17 cellular contexts compared by ENCODE assay signal in genomic region chr1:87109012-87109411, GRCh38.
DNase-seq lines count a peak whose midpoint lies in the region; ATAC-seq and TF ChIP-seq lines count a peak whose summit lies in the region.
"Had no signal": no experiment of that assay in that cellular context is flagged by ENCODE, and none has a peak within 500 bp of the region (broad histone marks: within the 10 kb centered on the region; RNA-seq: fewer than 3 reads in every experiment).

No MANE protein-coding gene starts in this region.

- CTCF ChIA-PET in IMR-90 (lab: Yijun Ruan, JAX) = interaction anchor here (1.3 kb wide), 2 partner anchors 11 to 15 kb away, joined by 3 to 5 read pairs; no protein-coding TSS in a partner anchor

- H3K56ac ChIP-seq in IMR-90 (ENCODE audit: extremely low read depth, insufficient read depth, low read length) = no peak overlapping the region

- no peak overlapping the region for H3K27ac ChIP-seq in IMR-90 (ENCODE audit: insufficient read depth, low read length)
- H3K27ac ChIP-seq in effector memory CD4-positive, alpha-beta T cell (ENCODE audit: insufficient read depth, low read length, poor library complexity, severe bottlenecking) = no peak overlapping the region
- H3K27ac ChIP-seq: PC-9 had no signal

- no peak overlapping the region for H2AK5ac ChIP-seq in IMR-90 (ENCODE audit: low read depth, low read length)

- no peaks in the 10 kb centered on the region; the same call in 1 of the 2 replicates for H3K9me1 ChIP-seq in IMR-90 (ENCODE audit: insufficient read depth, low read length)

- H3K4me2 ChIP-seq in IMR-90 (ENCODE audit: low read depth, low read length) = no peak overlapping the region
- H3K4me2 ChIP-seq: PC-9 had no signal

- no peak overlapping the region for H2AK9ac ChIP-seq in IMR-90 (replicated peaks; ENCODE audit: low read depth, low read length, poor library complexity)

- no peak for TF ChIP-seq RAD21 in IMR-90 (IDR thresholded peaks at IDR 0.05; ENCODE audit: low read length)

- H2BK20ac ChIP-seq in IMR-90 (ENCODE audit: low read depth, low read length) = no peak overlapping the region

- H3K36me3 ChIP-seq in IMR-90 (ENCODE audit: control insufficient read depth, insufficient read depth, low read length) = no peaks in the 10 kb centered on the region
- no peaks in the 10 kb centered on the region for H3K36me3 ChIP-seq in effector memory CD4-positive, alpha-beta T cell (ENCODE audit: control insufficient read depth, insufficient read depth, low read length)

- H3K14ac ChIP-seq in IMR-90 (replicated peaks; ENCODE audit: low read depth, low read length) = no peak overlapping the region

- H3K4me3 ChIP-seq in IMR-90 (ENCODE audit: insufficient read depth, low read depth, low read length) = no peak overlapping the region
- H3K4me3 ChIP-seq in effector memory CD4-positive, alpha-beta T cell (ENCODE audit: insufficient read depth, low read depth, low read length, poor library complexity, severe bottlenecking) = no peak overlapping the region
- H3K4me3 ChIP-seq: K562, PC-9 had no signal

- TF ChIP-seq POLR2A in IMR-90 (IDR thresholded peaks at IDR 0.05; ENCODE audit: low read depth, low read length) = no peak

- no peak for TF ChIP-seq CTCF in IMR-90 (conservative IDR thresholded peaks at IDR 0.05; ENCODE audit: low read depth, low read length)

- no peak overlapping the region for H2BK5ac ChIP-seq in IMR-90 (ENCODE audit: low read depth, low read length, poor library complexity, severe bottlenecking)

- H3K4ac ChIP-seq in IMR-90 (ENCODE audit: low read depth, low read length) = no peak overlapping the region

- no peaks in the 10 kb centered on the region for H3K79me1 ChIP-seq in IMR-90 (ENCODE audit: low read depth in 1 of 2, low read length in 2 of 2)

- no peaks in the 10 kb centered on the region for H4K20me1 ChIP-seq in IMR-90 (ENCODE audit: insufficient read depth, low read length)

- BruUV-seq in IMR-90 (replicated peaks; lab: Mats Ljungman, UMichigan) = no TSS peak

- in situ Hi-C loops in IMR-90 (cut with MboI; ENCODE audit: low sequenced_read_pairs) = no loop called here

- no peak overlapping the region for H4K8ac ChIP-seq in IMR-90 (ENCODE audit: low read depth in 2 of 2, low read length in 2 of 2)

- intact Hi-C loops in IMR-90 (cut with micrococcal nuclease) = no loop called here

- peaks cover 1% of the 10 kb centered on the region; the same call in 1 of the 2 replicates for H3K4me1 ChIP-seq in IMR-90 (ENCODE audit: control insufficient read depth, insufficient read depth, low read length)
- H3K4me1 ChIP-seq in effector memory CD4-positive, alpha-beta T cell (ENCODE audit: control insufficient read depth, insufficient read depth, low read length, poor library complexity, severe bottlenecking) = no peaks in the 10 kb centered on the region

- dilution Hi-C loops in IMR-90 (cut with HindIII; ENCODE audit: low sequenced_read_pairs, unreplicated experiment) = no loop called here

- no peaks in the 10 kb centered on the region for H3K9me3 ChIP-seq in IMR-90 (ENCODE audit: control insufficient read depth, insufficient read depth, low read length)
- H3K9me3 ChIP-seq in effector memory CD4-positive, alpha-beta T cell (ENCODE audit: control insufficient read depth, low read length) = no peaks in the 10 kb centered on the region

- no peak overlapping the region for H2AFZ ChIP-seq in IMR-90 (replicated peaks; ENCODE audit: low read length, poor library complexity)
- H2AFZ ChIP-seq: PC-9 had no signal

- POLR2A ChIA-PET in IMR-90 (lab: Charles Lee; ENCODE audit: unreplicated experiment) = no interaction called here

- H3K9ac ChIP-seq in IMR-90 (ENCODE audit: low read depth, low read length) = no peak overlapping the region

- no peaks in the 10 kb centered on the region for H3K27me3 ChIP-seq in IMR-90 (ENCODE audit: control insufficient read depth, insufficient read depth, low read length)
- H3K27me3 ChIP-seq in effector memory CD4-positive, alpha-beta T cell (replicated peaks; ENCODE audit: control insufficient read depth, insufficient read depth, low read length, poor library complexity, severe bottlenecking) = no peaks in the 10 kb centered on the region

- H4K5ac ChIP-seq in IMR-90 (ENCODE audit: low read depth, low read length) = no peak overlapping the region

- H3K18ac ChIP-seq in IMR-90 (ENCODE audit: low read depth, low read length) = no peak overlapping the region

- H3K23ac ChIP-seq in IMR-90 (ENCODE audit: low read depth, low read length) = no peak overlapping the region

- no peak overlapping the region for H2BK15ac ChIP-seq in IMR-90 (ENCODE audit: low read depth, low read length)

- ATAC-seq in IMR-90 (ENCODE audit: low read depth) (no peak), HG03135 (IDR thresholded peaks at IDR 0.05; ENCODE audit: unreplicated experiment) (no peak)
- ATAC-seq: K562 had no signal

- no peak overlapping the region for H4K91ac ChIP-seq in IMR-90 (ENCODE audit: insufficient read depth, low read depth, low read length)

- DNase-seq in EH (ENCODE audit: low read depth) (peak; percentile 29), IMR-90 (peak; percentile 18), astrocyte of the hippocampus (ENCODE audit: low read depth, low spot score) (peak; percentile 22), myocyte (ENCODE audit: low read depth) (peak; percentile 13), SK-N-DZ (ENCODE audit: low spot score) (no peak)
- no peak for DNase-seq in effector memory CD4-positive, alpha-beta T cell
- DNase-seq: CD4-positive, alpha-beta T cell; DND-41; HCEC 1CT; NCI-H1092; NCI-H2107; NCI-H226; NCI-H748 treated with DMSO at 0.1 percent for 48 hours; PC-9; Right ventricle myocardium superior had no signal

- no peak overlapping the region for H2BK120ac ChIP-seq in IMR-90 (ENCODE audit: low read depth, low read length)

TF ChIP-seq in IMR-90, 13 proteins besides CTCF, POLR2A, EP300 and RAD21:
- TF ChIP-seq MAFK (IDR thresholded peaks at IDR 0.05; ENCODE audit: low read depth, low read length) (no peak), ELK1 (IDR thresholded peaks at IDR 0.05; ENCODE audit: borderline replicate concordance, low read depth, low read length) (no peak), FOS (IDR thresholded peaks at IDR 0.05; ENCODE audit: low read depth, low read length) (no peak), MAZ (IDR thresholded peaks at IDR 0.05; ENCODE audit: borderline replicate concordance, low read depth, low read length) (no peak), BHLHE40 (IDR thresholded peaks at IDR 0.05; ENCODE audit: low read depth, low read length) (no peak), NFE2L2 (IDR thresholded peaks at IDR 0.05; ENCODE audit: low read depth, low read length) (no peak), RFX5 (IDR thresholded peaks at IDR 0.05; ENCODE audit: low read depth, low read length) (no peak), SMC3 (IDR thresholded peaks at IDR 0.05; ENCODE audit: low read depth, low read length) (no peak), RCOR1 (IDR thresholded peaks at IDR 0.05; ENCODE audit: insufficient replicate concordance, low read length) (no peak), CHD1 (IDR thresholded peaks at IDR 0.05; ENCODE audit: low read depth, low read length) (no peak), CEBPB (IDR thresholded peaks at IDR 0.05; ENCODE audit: low read depth, low read length) (no peak), MXI1 (IDR thresholded peaks at IDR 0.05; ENCODE audit: borderline replicate concordance, low read depth, low read length) (no peak)
- TF ChIP-seq, protein P1, sequence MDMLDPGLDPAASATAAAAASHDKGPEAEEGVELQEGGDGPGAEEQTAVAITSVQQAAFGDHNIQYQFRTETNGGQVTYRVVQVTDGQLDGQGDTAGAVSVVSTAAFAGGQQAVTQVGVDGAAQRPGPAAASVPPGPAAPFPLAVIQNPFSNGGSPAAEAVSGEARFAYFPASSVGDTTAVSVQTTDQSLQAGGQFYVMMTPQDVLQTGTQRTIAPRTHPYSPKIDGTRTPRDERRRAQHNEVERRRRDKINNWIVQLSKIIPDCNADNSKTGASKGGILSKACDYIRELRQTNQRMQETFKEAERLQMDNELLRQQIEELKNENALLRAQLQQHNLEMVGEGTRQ (IDR thresholded peaks at IDR 0.05; ENCODE audit: low read depth, low read length) = no peak

Comparison
In these comparisons a context has a peak if more than half of its experiments do, and no peak if none do; other contexts are left out.
1. DNase-seq: peak in EH (single experiment), IMR-90 (single experiment), astrocyte of the hippocampus (single experiment) and myocyte (single experiment); none in effector memory CD4-positive, alpha-beta T cell (0 of 3) and SK-N-DZ (single experiment).